Comparison of ENCODE assay signal across 10 cellular contexts in the genomic region with DNA sequence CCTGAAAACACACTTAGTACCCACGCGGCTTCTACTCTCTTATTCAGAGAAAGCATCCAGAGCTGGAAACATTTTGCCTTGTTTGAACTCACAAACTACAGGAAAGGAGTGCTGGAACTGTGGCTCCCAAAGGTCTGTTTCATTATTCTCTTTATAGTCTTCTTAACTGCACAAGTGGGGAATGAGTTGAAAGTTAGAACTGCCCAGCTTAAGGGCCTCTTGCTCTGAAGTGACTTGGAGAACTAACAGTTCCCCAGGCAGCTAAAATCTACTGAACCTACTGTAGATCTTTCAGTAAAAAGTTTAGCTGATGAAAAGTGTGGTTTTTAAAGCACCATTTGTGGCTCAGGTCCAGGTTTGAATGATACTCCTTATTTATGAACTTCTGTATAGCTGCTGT.
"Had no signal": no experiment of that assay in that cellular context is flagged by ENCODE, and none has a peak within 500 bp of the region (broad histone marks: within the 10 kb centered on the region; RNA-seq: fewer than 3 reads in every experiment).

No MANE protein-coding gene starts in this region.

- H3K9ac ChIP-seq: GM23248 had no signal

- FAIRE-seq: HTR-8/SVneo, K562 had no signal

- H3K4me3 ChIP-seq: GM23248, HAP-1, K562 had no signal

- H3K27ac ChIP-seq: GM23248 had no signal

- DNase-seq: GM23248, GOT3, H7, HFFc6, IMR-90, KG1 had no signal

- H3K36me3 ChIP-seq: HAP-1 had no signal

- ATAC-seq: HCT116, K562 had no signal

- H3K9me3 ChIP-seq: HAP-1 had no signal

- H3K4me1 ChIP-seq: HAP-1 had no signal
